Comparison of ENCODE assay signal across 1 cellular context in the genomic region with DNA sequence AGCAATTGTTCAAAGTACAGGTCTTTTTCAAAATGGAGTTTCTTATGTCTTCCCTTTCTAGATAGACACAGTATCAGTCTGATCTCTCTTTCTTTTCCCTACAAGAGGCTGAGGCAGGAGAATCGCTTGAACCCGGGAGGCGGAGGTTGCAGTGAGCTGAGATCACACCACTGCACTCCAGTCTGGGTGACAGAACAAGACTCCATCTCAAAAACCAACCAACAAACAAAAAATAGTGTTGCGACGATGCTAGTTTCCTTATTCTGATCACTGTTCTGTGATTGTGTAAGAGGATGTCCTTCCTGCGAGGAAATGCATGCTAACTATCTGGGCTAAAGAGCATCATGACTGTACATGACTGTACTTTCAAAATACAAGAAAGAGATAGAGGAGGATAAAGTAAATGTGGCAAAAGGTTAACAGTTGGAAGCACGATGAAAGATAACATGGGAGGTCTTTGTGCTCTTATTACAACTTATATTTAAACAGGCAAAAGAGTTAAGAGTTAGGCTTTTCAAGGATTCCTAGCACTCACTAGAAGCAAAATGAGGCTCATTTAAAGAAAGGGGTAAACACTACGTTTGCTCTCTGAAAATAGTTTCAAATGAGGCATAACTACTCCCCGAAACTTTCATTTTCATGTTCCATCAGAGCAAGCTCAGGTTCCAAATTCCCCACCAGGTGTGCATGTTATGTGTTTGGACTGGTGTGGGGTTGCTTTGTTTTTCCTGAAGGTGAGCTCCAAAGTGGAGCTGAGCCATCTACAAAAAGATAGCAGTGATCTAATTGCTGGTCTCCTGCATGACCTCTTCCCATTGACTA.
TF ChIP-seq lines count a peak whose summit lies in the region.

No MANE protein-coding gene starts in this region.

TF ChIP-seq in HepG2, 621 proteins besides CTCF, POLR2A, EP300 and RAD21 (continued from another document and continues in another):
- TF ChIP-seq TSC22D2 (CRISPR knock-in tag; IDR thresholded peaks at IDR 0.05; ENCODE audit: borderline replicate concordance), result no peak
- TF ChIP-seq, protein P1, sequence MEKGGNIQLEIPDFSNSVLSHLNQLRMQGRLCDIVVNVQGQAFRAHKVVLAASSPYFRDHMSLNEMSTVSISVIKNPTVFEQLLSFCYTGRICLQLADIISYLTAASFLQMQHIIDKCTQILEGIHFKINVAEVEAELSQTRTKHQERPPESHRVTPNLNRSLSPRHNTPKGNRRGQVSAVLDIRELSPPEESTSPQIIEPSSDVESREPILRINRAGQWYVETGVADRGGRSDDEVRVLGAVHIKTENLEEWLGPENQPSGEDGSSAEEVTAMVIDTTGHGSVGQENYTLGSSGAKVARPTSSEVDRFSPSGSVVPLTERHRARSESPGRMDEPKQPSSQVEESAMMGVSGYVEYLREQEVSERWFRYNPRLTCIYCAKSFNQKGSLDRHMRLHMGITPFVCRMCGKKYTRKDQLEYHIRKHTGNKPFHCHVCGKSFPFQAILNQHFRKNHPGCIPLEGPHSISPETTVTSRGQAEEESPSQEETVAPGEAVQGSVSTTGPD (CRISPR knock-in tag; IDR thresholded peaks at IDR 0.05), result no peak
- TF ChIP-seq NR1H2 (CRISPR knock-in tag; IDR thresholded peaks at IDR 0.05; ENCODE audit: borderline replicate concordance, low read depth), result no peak
- TF ChIP-seq, protein P2, sequence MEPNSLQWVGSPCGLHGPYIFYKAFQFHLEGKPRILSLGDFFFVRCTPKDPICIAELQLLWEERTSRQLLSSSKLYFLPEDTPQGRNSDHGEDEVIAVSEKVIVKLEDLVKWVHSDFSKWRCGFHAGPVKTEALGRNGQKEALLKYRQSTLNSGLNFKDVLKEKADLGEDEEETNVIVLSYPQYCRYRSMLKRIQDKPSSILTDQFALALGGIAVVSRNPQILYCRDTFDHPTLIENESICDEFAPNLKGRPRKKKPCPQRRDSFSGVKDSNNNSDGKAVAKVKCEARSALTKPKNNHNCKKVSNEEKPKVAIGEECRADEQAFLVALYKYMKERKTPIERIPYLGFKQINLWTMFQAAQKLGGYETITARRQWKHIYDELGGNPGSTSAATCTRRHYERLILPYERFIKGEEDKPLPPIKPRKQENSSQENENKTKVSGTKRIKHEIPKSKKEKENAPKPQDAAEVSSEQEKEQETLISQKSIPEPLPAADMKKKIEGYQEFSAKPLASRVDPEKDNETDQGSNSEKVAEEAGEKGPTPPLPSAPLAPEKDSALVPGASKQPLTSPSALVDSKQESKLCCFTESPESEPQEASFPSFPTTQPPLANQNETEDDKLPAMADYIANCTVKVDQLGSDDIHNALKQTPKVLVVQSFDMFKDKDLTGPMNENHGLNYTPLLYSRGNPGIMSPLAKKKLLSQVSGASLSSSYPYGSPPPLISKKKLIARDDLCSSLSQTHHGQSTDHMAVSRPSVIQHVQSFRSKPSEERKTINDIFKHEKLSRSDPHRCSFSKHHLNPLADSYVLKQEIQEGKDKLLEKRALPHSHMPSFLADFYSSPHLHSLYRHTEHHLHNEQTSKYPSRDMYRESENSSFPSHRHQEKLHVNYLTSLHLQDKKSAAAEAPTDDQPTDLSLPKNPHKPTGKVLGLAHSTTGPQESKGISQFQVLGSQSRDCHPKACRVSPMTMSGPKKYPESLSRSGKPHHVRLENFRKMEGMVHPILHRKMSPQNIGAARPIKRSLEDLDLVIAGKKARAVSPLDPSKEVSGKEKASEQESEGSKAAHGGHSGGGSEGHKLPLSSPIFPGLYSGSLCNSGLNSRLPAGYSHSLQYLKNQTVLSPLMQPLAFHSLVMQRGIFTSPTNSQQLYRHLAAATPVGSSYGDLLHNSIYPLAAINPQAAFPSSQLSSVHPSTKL (CRISPR knock-in tag; IDR thresholded peaks at IDR 0.05), result peak; percentile 86
- no peak for TF ChIP-seq FOXM1 (CRISPR knock-in tag; IDR thresholded peaks at IDR 0.05)
- no peak for TF ChIP-seq ZNF709 (CRISPR knock-in tag; IDR thresholded peaks at IDR 0.05)
- no peak for TF ChIP-seq KMT2B (CRISPR knock-in tag; IDR thresholded peaks at IDR 0.05)
- no peak for TF ChIP-seq ARID2 (CRISPR knock-in tag; IDR thresholded peaks at IDR 0.05; ENCODE audit: borderline replicate concordance)
- TF ChIP-seq ARNT2 (CRISPR knock-in tag; IDR thresholded peaks at IDR 0.05; ENCODE audit: low read depth), result no peak
- TF ChIP-seq ZNF670 (CRISPR knock-in tag; IDR thresholded peaks at IDR 0.05; ENCODE audit: borderline replicate concordance), result no peak; the same call in 1 of the 2 replicates
- TF ChIP-seq, protein P3, sequence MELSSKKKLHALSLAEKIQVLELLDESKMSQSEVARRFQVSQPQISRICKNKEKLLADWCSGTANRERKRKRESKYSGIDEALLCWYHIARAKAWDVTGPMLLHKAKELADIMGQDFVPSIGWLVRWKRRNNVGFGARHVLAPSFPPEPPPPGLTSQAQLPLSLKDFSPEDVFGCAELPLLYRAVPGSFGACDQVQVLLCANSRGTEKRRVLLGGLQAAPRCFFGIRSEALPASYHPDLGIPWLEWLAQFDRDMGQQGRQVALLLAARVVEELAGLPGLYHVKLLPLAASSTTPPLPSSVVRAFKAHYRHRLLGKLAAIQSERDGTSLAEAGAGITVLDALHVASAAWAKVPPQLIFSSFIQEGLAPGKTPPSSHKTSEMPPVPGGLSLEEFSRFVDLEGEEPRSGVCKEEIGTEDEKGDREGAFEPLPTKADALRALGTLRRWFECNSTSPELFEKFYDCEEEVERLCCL (CRISPR knock-in tag; IDR thresholded peaks at IDR 0.05; ENCODE audit: borderline replicate concordance), result no peak
- peak; percentile 64 for TF ChIP-seq ASH2L (IDR thresholded peaks at IDR 0.05; ENCODE audit: insufficient read length, low read depth, low read length)
- peak; percentile 68 for TF ChIP-seq SALL1 (CRISPR knock-in tag; IDR thresholded peaks at IDR 0.05)
- no peak for TF ChIP-seq KAT7 (CRISPR knock-in tag; IDR thresholded peaks at IDR 0.05; ENCODE audit: borderline replicate concordance)
- no peak for TF ChIP-seq ZSCAN25 (CRISPR knock-in tag; IDR thresholded peaks at IDR 0.05)
- no peak for TF ChIP-seq ZFYVE20 (CRISPR knock-in tag; IDR thresholded peaks at IDR 0.05; ENCODE audit: borderline replicate concordance, low read depth)
- TF ChIP-seq ZNF354B (CRISPR knock-in tag; IDR thresholded peaks at IDR 0.05), result no peak
- TF ChIP-seq RCOR2 (CRISPR knock-in tag; IDR thresholded peaks at IDR 0.05), result 0 out of 2 replicates have a peak, but pooled peaks have one; percentile 63
- no peak for TF ChIP-seq SALL2 (CRISPR knock-in tag; IDR thresholded peaks at IDR 0.05)
- no peak for TF ChIP-seq HNRNPK (IDR thresholded peaks at IDR 0.05; ENCODE audit: low read depth, low read length, poor library complexity, severe bottlenecking)
- TF ChIP-seq CCAR2 (optimal IDR thresholded peaks at IDR 0.05; ENCODE audit: low read depth, low read length), result no peak
- TF ChIP-seq, protein P4, sequence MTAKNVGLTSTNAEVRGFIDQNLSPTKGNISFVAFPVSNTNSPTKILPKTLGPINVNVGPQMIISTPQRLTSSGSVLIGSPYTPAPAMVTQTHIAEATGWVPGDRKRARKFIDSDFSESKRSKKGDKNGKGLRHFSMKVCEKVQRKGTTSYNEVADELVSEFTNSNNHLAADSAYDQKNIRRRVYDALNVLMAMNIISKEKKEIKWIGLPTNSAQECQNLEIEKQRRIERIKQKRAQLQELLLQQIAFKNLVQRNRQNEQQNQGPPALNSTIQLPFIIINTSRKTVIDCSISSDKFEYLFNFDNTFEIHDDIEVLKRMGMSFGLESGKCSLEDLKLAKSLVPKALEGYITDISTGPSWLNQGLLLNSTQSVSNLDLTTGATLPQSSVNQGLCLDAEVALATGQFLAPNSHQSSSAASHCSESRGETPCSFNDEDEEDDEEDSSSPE (CRISPR knock-in tag; IDR thresholded peaks at IDR 0.05), result no peak
- no peak for TF ChIP-seq ATRX (CRISPR knock-in tag; IDR thresholded peaks at IDR 0.05; ENCODE audit: borderline replicate concordance)
- no peak; the same call in 1 of the 2 replicates for TF ChIP-seq MIXL1 (CRISPR knock-in tag; IDR thresholded peaks at IDR 0.05)
- TF ChIP-seq PHF21A (CRISPR knock-in tag; IDR thresholded peaks at IDR 0.05), result peak; percentile 76
- TF ChIP-seq HMGA1 (CRISPR knock-in tag; conservative IDR thresholded peaks at IDR 0.05), result no peak
- TF ChIP-seq RBM39 (IDR thresholded peaks at IDR 0.05; ENCODE audit: low read depth, low read length, poor library complexity, severe bottlenecking), result no peak
- TF ChIP-seq, protein P5, sequence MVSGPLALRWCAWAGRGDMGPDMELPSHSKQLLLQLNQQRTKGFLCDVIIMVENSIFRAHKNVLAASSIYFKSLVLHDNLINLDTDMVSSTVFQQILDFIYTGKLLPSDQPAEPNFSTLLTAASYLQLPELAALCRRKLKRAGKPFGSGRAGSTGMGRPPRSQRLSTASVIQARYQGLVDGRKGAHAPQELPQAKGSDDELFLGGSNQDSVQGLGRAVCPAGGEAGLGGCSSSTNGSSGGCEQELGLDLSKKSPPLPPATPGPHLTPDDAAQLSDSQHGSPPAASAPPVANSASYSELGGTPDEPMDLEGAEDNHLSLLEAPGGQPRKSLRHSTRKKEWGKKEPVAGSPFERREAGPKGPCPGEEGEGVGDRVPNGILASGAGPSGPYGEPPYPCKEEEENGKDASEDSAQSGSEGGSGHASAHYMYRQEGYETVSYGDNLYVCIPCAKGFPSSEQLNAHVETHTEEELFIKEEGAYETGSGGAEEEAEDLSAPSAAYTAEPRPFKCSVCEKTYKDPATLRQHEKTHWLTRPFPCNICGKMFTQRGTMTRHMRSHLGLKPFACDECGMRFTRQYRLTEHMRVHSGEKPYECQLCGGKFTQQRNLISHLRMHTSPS (CRISPR knock-in tag; IDR thresholded peaks at IDR 0.05; ENCODE audit: low read depth), result no peak
- TF ChIP-seq HMG20B (CRISPR knock-in tag; conservative IDR thresholded peaks at IDR 0.05), result no peak
- TF ChIP-seq ZFP1 (CRISPR knock-in tag; IDR thresholded peaks at IDR 0.05), result no peak
- no peak for TF ChIP-seq RBAK (CRISPR knock-in tag; IDR thresholded peaks at IDR 0.05)
- no peak for TF ChIP-seq SNAI1 (CRISPR knock-in tag; IDR thresholded peaks at IDR 0.05; ENCODE audit: borderline replicate concordance)
- TF ChIP-seq, protein P6, sequence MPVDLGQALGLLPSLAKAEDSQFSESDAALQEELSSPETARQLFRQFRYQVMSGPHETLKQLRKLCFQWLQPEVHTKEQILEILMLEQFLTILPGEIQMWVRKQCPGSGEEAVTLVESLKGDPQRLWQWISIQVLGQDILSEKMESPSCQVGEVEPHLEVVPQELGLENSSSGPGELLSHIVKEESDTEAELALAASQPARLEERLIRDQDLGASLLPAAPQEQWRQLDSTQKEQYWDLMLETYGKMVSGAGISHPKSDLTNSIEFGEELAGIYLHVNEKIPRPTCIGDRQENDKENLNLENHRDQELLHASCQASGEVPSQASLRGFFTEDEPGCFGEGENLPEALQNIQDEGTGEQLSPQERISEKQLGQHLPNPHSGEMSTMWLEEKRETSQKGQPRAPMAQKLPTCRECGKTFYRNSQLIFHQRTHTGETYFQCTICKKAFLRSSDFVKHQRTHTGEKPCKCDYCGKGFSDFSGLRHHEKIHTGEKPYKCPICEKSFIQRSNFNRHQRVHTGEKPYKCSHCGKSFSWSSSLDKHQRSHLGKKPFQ (CRISPR knock-in tag; IDR thresholded peaks at IDR 0.05; ENCODE audit: insufficient replicate concordance), result peak; percentile 51
- 0 out of 2 replicates have a peak, but pooled peaks have one; percentile 3 for TF ChIP-seq ZNF205 (CRISPR knock-in tag; IDR thresholded peaks at IDR 0.05)
- TF ChIP-seq DNMT3B (CRISPR knock-in tag; conservative IDR thresholded peaks at IDR 0.05), result no peak
- no peak for TF ChIP-seq NCOR1 (IDR thresholded peaks at IDR 0.05; ENCODE audit: borderline replicate concordance, low read length)
- TF ChIP-seq RAD51 (IDR thresholded peaks at IDR 0.05; ENCODE audit: borderline replicate concordance), result no peak
- no peak for TF ChIP-seq ZNF382 (CRISPR knock-in tag; IDR thresholded peaks at IDR 0.05; ENCODE audit: borderline replicate concordance)
- TF ChIP-seq, protein P7, sequence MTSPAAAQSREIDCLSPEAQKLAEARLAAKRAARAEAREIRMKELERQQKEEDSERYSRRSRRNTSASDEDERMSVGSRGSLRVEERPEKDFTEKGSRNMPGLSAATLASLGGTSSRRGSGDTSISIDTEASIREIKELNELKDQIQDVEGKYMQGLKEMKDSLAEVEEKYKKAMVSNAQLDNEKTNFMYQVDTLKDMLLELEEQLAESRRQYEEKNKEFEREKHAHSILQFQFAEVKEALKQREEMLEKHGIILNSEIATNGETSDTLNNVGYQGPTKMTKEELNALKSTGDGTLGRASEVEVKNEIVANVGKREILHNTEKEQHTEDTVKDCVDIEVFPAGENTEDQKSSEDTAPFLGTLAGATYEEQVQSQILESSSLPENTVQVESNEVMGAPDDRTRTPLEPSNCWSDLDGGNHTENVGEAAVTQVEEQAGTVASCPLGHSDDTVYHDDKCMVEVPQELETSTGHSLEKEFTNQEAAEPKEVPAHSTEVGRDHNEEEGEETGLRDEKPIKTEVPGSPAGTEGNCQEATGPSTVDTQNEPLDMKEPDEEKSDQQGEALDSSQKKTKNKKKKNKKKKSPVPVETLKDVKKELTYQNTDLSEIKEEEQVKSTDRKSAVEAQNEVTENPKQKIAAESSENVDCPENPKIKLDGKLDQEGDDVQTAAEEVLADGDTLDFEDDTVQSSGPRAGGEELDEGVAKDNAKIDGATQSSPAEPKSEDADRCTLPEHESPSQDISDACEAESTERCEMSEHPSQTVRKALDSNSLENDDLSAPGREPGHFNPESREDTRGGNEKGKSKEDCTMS (CRISPR knock-in tag; conservative IDR thresholded peaks at IDR 0.05), result no peak
- no peak for TF ChIP-seq PRPF4 (IDR thresholded peaks at IDR 0.05; ENCODE audit: low read depth, low read length, poor library complexity, severe bottlenecking)
- no peak for TF ChIP-seq KMT2A (CRISPR knock-in tag; IDR thresholded peaks at IDR 0.05)
- no peak for TF ChIP-seq SUZ12 (IDR thresholded peaks at IDR 0.05; ENCODE audit: low read depth, low read length)
- TF ChIP-seq, protein P8, sequence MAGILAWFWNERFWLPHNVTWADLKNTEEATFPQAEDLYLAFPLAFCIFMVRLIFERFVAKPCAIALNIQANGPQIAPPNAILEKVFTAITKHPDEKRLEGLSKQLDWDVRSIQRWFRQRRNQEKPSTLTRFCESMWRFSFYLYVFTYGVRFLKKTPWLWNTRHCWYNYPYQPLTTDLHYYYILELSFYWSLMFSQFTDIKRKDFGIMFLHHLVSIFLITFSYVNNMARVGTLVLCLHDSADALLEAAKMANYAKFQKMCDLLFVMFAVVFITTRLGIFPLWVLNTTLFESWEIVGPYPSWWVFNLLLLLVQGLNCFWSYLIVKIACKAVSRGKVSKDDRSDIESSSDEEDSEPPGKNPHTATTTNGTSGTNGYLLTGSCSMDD (CRISPR knock-in tag; IDR thresholded peaks at IDR 0.05), result no peak
- no peak for TF ChIP-seq FOXC1 (CRISPR knock-in tag; IDR thresholded peaks at IDR 0.05; ENCODE audit: borderline replicate concordance)
